Comparison of ENCODE assay signal across 1 cellular context in genomic region chr10:15540729-15541128, GRCh38.
A peak's percentile ranks its signal among the peaks of the same experiment; 100 is the strongest.
TF ChIP-seq lines count a peak whose summit lies in the region.

No MANE protein-coding gene starts in this region.

TF ChIP-seq in K562, 482 proteins besides CTCF, POLR2A, EP300 and RAD21 (continued from another document):
- TF ChIP-seq CUX1 (CRISPR knock-in tag; IDR thresholded peaks at IDR 0.05) (no peak), NR2C2 (CRISPR knock-in tag; IDR thresholded peaks at IDR 0.05) (peak; percentile 65; the same call in 1 of the 2 replicates), NR2C2 (tag; IDR thresholded peaks at IDR 0.05) (peak; percentile 83), NR2C1 (IDR thresholded peaks at IDR 0.05) (peak; percentile 80), NR2C1 (tag; IDR thresholded peaks at IDR 0.05) (peak; percentile 91), NFYB (IDR thresholded peaks at IDR 0.05; ENCODE audit: extremely low read depth, insufficient read length) (no peak), HIVEP1 (CRISPR knock-in tag; IDR thresholded peaks at IDR 0.05) (no peak), DDX20 (tag; IDR thresholded peaks at IDR 0.05; ENCODE audit: low read depth) (no peak), MITF (IDR thresholded peaks at IDR 0.05) (no peak), CBX2 (IDR thresholded peaks at IDR 0.05; ENCODE audit: insufficient read depth, low read length, poor library complexity, severe bottlenecking) (no peak), RBM22 (IDR thresholded peaks at IDR 0.05; ENCODE audit: low read depth, low read length, poor library complexity, severe bottlenecking) (no peak), ZNF431 (CRISPR knock-in tag; IDR thresholded peaks at IDR 0.05) (no peak), RFX1 (IDR thresholded peaks at IDR 0.05) (peak; percentile 82), RBM34 (IDR thresholded peaks at IDR 0.05; ENCODE audit: borderline replicate concordance, insufficient read depth, low read length) (no peak), ELK1 (CRISPR knock-in tag; IDR thresholded peaks at IDR 0.05) (no peak), ZNF77 (CRISPR knock-in tag; IDR thresholded peaks at IDR 0.05) (no peak), SAFB2 (IDR thresholded peaks at IDR 0.05; ENCODE audit: borderline replicate concordance, low read depth, low read length, severe bottlenecking) (no peak), ZBTB40 (IDR thresholded peaks at IDR 0.05) (peak; percentile 77), ZBTB40 (CRISPR knock-in tag; IDR thresholded peaks at IDR 0.05) (no peak), GABPB1 (CRISPR knock-in tag; IDR thresholded peaks at IDR 0.05) (peak; percentile 41; the same call in 1 of the 2 replicates), GABPA (tag; conservative IDR thresholded peaks at IDR 0.05; ENCODE audit: low read depth) (peak; percentile 69), ZFP91 (CRISPR knock-in tag; IDR thresholded peaks at IDR 0.05) (no peak)
